8 cellular contexts compared by ENCODE assay signal in the genomic region with DNA sequence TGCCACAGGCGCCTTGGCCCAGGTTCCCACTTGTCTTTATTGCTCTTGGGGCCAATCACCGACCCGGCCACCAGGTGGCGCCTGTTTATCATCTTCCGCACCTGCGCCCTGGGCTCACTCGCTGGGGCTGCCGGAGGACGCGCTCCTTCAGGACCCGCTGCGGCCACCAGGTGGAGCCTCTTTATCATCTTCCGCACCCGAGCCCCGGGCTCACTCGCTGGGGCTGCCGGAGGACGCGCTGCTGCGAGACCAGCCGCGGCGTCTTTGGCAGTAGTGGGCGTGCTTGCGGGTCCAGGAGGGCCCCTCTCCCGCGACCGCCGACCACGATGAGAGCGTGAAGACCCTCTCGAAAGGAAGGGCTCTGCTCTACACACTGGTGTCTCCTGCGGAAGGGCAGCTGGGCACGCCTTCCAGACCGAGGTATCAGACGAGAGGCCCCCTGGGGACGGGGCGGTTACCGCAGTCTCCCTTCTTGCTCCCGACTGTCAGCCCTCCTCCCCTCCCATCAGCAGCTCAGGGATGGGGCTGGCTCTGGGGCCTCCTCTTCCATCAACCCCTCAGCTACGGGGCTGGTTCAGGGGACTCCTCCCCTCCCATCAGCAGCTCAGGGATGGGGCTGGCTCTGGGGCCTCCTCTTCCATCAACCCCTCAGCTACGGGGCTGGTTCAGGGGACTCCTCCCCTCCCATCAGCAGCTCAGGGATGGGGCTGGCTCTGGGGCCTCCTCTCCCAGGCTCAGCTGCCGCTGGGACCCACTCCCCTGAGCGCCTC. TPM values are rescaled to one million over a fixed set of nuclear protein-coding genes. Genes with fewer than 3 reads are reported as not detected.
DNase-seq lines count a peak whose midpoint lies in the region; ATAC-seq and TF ChIP-seq lines count a peak whose summit lies in the region.
"Not testable (repeated sequence)": the region's sequence is repeated elsewhere in the genome, so short reads cannot be mapped to it uniquely, and the experiment has no call there.

No MANE protein-coding gene starts in this region.

- not testable (repeated sequence) for H3K36me3 ChIP-seq in PC-9 (ENCODE audit: low read depth)

- not testable (repeated sequence) for H4K20me1 ChIP-seq in PC-9 (ENCODE audit: insufficient read depth)

- H2AFZ ChIP-seq in PC-9, result not testable (repeated sequence)

- H3K9me2 ChIP-seq in PC-9 (ENCODE audit: insufficient read depth), result not testable (repeated sequence)

- H3K9me3 Mint-ChIP-seq in Calu3 (ENCODE audit: low read depth, unreplicated experiment) (peaks cover 23% of the 10 kb centered on the region), mesothelial cell of epicardium (peaks cover 24% of the 10 kb centered on the region)

- TF ChIP-seq CTCF in Calu3 (IDR thresholded peaks at IDR 0.05; ENCODE audit: unreplicated experiment) (peak; percentile 76), PC-9 (conservative IDR thresholded peaks at IDR 0.05) (peak; percentile 47), epithelial cell of esophagus (IDR thresholded peaks at IDR 0.05; ENCODE audit: insufficient read depth, low read depth, low read length, missing control alignments) (peak; percentile 39), mesothelial cell of epicardium (IDR thresholded peaks at IDR 0.05; ENCODE audit: unreplicated experiment) (peak; percentile 76)

- not testable (repeated sequence) for H3K4me2 ChIP-seq in PC-9

- not testable (repeated sequence) for H3K36me3 Mint-ChIP-seq in Calu3 (ENCODE audit: insufficient read depth, unreplicated experiment); mesothelial cell of epicardium

- DNase-seq in Calu3 (peak; percentile 4), PC-9 (peak in 1 of 2 experiments; percentile 9), epithelial cell of esophagus (ENCODE audit: low read depth) (peak; percentile 52), mesothelial cell of epicardium (ENCODE audit: low spot score in 2 of 2, unreplicated experiment in 2 of 2) (peak; percentile 46 to 81)
- DNase-seq in activated T-cell treated with anti-CD3 and anti-CD28 coated beads, Interleukin-2, amount 50 U/mL, for 1 hour, result peak; percentile 89
- peak; percentile 64 to 67 for DNase-seq in stimulated activated CD8-positive, alpha-beta memory T cell treated with anti-CD3 and anti-CD28 coated beads, Interleukin-15, amount 100 ng/mL, for 4 hours (ENCODE audit: low read depth in 2 of 2)

- H3K27ac Mint-ChIP-seq in Calu3 (ENCODE audit: unreplicated experiment); mesothelial cell of epicardium: not testable (repeated sequence)

- not testable (repeated sequence) for H3K4me1 Mint-ChIP-seq in Calu3 (ENCODE audit: low read depth, unreplicated experiment); mesothelial cell of epicardium

- H3K79me2 ChIP-seq in PC-9 (ENCODE audit: low read depth), result not testable (repeated sequence)

- not testable (repeated sequence) for H3K9me3 ChIP-seq in PC-9 (ENCODE audit: insufficient read depth, low read depth)

- BruUV-seq in Calu3 (replicated peaks; lab: Mats Ljungman, UMichigan); PC-9 (replicated peaks; lab: Mats Ljungman, UMichigan): not testable (repeated sequence)

- not testable (repeated sequence) for H3K27me3 Mint-ChIP-seq in Calu3 (ENCODE audit: unreplicated experiment); mesothelial cell of epicardium (ENCODE audit: low read depth)

- not testable (repeated sequence) for H3K4me1 ChIP-seq in PC-9 (replicated peaks; ENCODE audit: insufficient read depth)

- H3F3A ChIP-seq in PC-9 (ENCODE audit: insufficient read depth, low read depth), result not testable (repeated sequence)

- intact Hi-C loops in Calu3 (cut with micrococcal nuclease; ENCODE audit: unreplicated experiment); PC-9 (cut with micrococcal nuclease; ENCODE audit: unreplicated experiment): not testable (repeated sequence)

- not testable (repeated sequence) for H3K27me3 ChIP-seq in PC-9 (ENCODE audit: insufficient read depth, low read depth)

- H3K4me3 Mint-ChIP-seq in Calu3 (ENCODE audit: low read depth, unreplicated experiment), result not testable (repeated sequence)
- H3K4me3 Mint-ChIP-seq in mesothelial cell of epicardium, result peak overlapping the region; percentile 64

- CTCF ChIA-PET in Calu3 (lab: Charles Lee); PC-9 (lab: Charles Lee): not testable (repeated sequence)

- H3K27ac ChIP-seq in PC-9, result not testable (repeated sequence)

- POLR2A ChIA-PET in PC-9 (lab: Charles Lee; ENCODE audit: unreplicated experiment), result not testable (repeated sequence)

- not testable (repeated sequence) for H3K4me3 ChIP-seq in PC-9
- peak overlapping the region; percentile 10 for H3K4me3 ChIP-seq in epithelial cell of esophagus (ENCODE audit: low read length)

- ATAC-seq in GM21390 (IDR thresholded peaks at IDR 0.05; ENCODE audit: unreplicated experiment) (peak; percentile 100), HG03520 (IDR thresholded peaks at IDR 0.05; ENCODE audit: unreplicated experiment) (peak; percentile 100)

RNA-seq across cellular contexts. Expression of gene OR2L8, which starts 11.5 kb away (rescaled TPM):
- total RNA-seq in Calu3 (2022), result not detected in 2 replicates
- total RNA-seq in PC-9 (2021), result not detected in 2 replicates
- not detected in 3 replicates for total RNA-seq in mesothelial cell of epicardium

RNA-seq across cellular contexts. Expression of gene OR2AJ1, which starts 12.5 kb away (rescaled TPM):
- total RNA-seq in Calu3 (2022), result not detected in 2 replicates
- total RNA-seq in PC-9 (2021), result not detected in 2 replicates
- 0.13 TPM in 1 of 3 replicates, not detected in the others for total RNA-seq in mesothelial cell of epicardium

RNA-seq across cellular contexts. Expression of gene OR2T8, which starts 17.1 kb away (rescaled TPM):
- total RNA-seq in Calu3 (2022) (not detected in 2 replicates), PC-9 (2021) (not detected in 2 replicates), mesothelial cell of epicardium (not detected in 3 replicates)

RNA-seq across cellular contexts. Expression of gene OR2AK2, which starts 27.9 kb away (rescaled TPM):
- total RNA-seq in Calu3 (2022) (not detected in 2 replicates), PC-9 (2021) (not detected in 2 replicates), mesothelial cell of epicardium (not detected in 3 replicates)

RNA-seq across cellular contexts. Expression of gene OR2W3, which starts 41.8 kb away (rescaled TPM):
- total RNA-seq in Calu3 (2022) (not detected in 2 replicates), PC-9 (2021) (not detected in 2 replicates), mesothelial cell of epicardium (0.32 to 0.63 TPM (median 0.55 TPM) in 3 replicates)
